Comparison of ENCODE assay signal across 11 cellular contexts in genomic region chr7:130144632-130145171, GRCh38.
DNase-seq lines count a peak whose midpoint lies in the region; ATAC-seq, FAIRE-seq and TF ChIP-seq lines count a peak whose summit lies in the region.
"Had no signal": no experiment of that assay in that cellular context is flagged by ENCODE, and none has a peak within 500 bp of the region (broad histone marks: within the 10 kb centered on the region; RNA-seq: fewer than 3 reads in every experiment).

No MANE protein-coding gene starts in this region.

- no peak overlapping the region for H3K27ac ChIP-seq in H1 (ENCODE audit: low read depth, low read length)
- no peak overlapping the region for H3K27ac ChIP-seq in neural progenitor cell
- no peak overlapping the region for H3K27ac ChIP-seq in esophagus squamous epithelium

- ATAC-seq in GM19351 (IDR thresholded peaks at IDR 0.05; ENCODE audit: unreplicated experiment) = no peak

- POLR2A ChIA-PET in H1 (lab: Charles Lee; ENCODE audit: partially characterized antibody) = no interaction called here

- no peak overlapping the region for H4K91ac ChIP-seq in H1 (replicated peaks; ENCODE audit: insufficient read length, low read length)

- no peak overlapping the region for H3K4ac ChIP-seq in H1 (replicated peaks; ENCODE audit: insufficient read length, low read depth, low read length)

- whole genome bisulfite sequencing in H1 (ENCODE audit: extremely low coverage in 1 of 2, insufficient coverage in 1 of 2, insufficient read length in 1 of 2, insufficient replicate concordance in 2 of 2, low coverage in 1 of 2, low lambda C conversion rate in 2 of 2, missing lambda C conversion rate in 1 of 2), 2 experiments = 85% methylated on average over 9 of the region's 9 CpGs; no CpG with 5 or more reads in 1 of the 2 experiments
- WGBS in esophagus squamous epithelium, 2 donors = 54 to 66% methylated on average over 9 of the region's 9 CpGs

- no peak overlapping the region for H3K56ac ChIP-seq in H1 (replicated peaks; ENCODE audit: insufficient read length, low read depth, low read length)

- TF ChIP-seq CTCF in H1 (IDR thresholded peaks at IDR 0.05; ENCODE audit: control extremely low read depth in 1 of 3, insufficient read depth in 1 of 3, low read depth in 1 of 3, low read length in 3 of 3) = no peak
- no peak for TF ChIP-seq CTCF in neural progenitor cell (IDR thresholded peaks at IDR 0.05)
- TF ChIP-seq CTCF in esophagus squamous epithelium (IDR thresholded peaks at IDR 0.05) = no peak

- no peaks in the 10 kb centered on the region for H3K9me3 ChIP-seq in H1 (ENCODE audit: insufficient read depth in 2 of 2, low read depth in 1 of 2, low read length in 1 of 2)
- H3K9me3 ChIP-seq in neural progenitor cell (ENCODE audit: low read depth) = no peaks in the 10 kb centered on the region
- no peaks in the 10 kb centered on the region for H3K9me3 ChIP-seq in esophagus squamous epithelium

- H3K79me1 ChIP-seq in H1 (ENCODE audit: low read depth, low read length) = no peaks in the 10 kb centered on the region

- H3K23me2 ChIP-seq in H1 (ENCODE audit: low read depth, low read length) = peaks cover 6% of the 10 kb centered on the region; the same call in 1 of the 2 replicates

- TF ChIP-seq POLR2A in H1 (IDR thresholded peaks at IDR 0.05; ENCODE audit: control extremely low read depth in 1 of 2, low read depth in 2 of 2, low read length in 2 of 2) (no peak), esophagus squamous epithelium (IDR thresholded peaks at IDR 0.05) (no peak)

- no peak overlapping the region for H4K8ac ChIP-seq in H1 (ENCODE audit: extremely low read depth, insufficient read depth, low read length)

- H2AK5ac ChIP-seq in H1 (ENCODE audit: low read depth, low read length) = no peak overlapping the region

- H3K4me2 ChIP-seq in H1 (ENCODE audit: insufficient read depth in 1 of 2, low read depth in 2 of 2, low read length in 2 of 2) (no peak overlapping the region), neural progenitor cell (no peak overlapping the region)

- H3F3A ChIP-seq in neural progenitor cell (ENCODE audit: low read depth) = peaks cover 22% of the 10 kb centered on the region

- H2BK15ac ChIP-seq in H1 (ENCODE audit: low read length) = 0 out of 2 replicates have a peak overlapping the region, but pooled peaks have one; percentile 46

- H3K4me1 Mint-ChIP-seq in neural progenitor cell = peaks cover 44% of the 10 kb centered on the region

- DNase-seq in COLO668 (lab: John Stamatoyannopoulos, UW; ENCODE audit: unreplicated experiment) = peak; percentile 19
- peak; percentile 76 for DNase-seq in NCI-H146 (lab: John Stamatoyannopoulos, UW)
- peak in 1 of 2 experiments; percentile 32 for DNase-seq in H1 (ENCODE audit: low read depth in 1 of 2, low spot score in 2 of 2)
- DNase-seq in neural progenitor cell (ENCODE audit: low spot score) = no peak
- no peak for DNase-seq in cerebellar nuclear complex (lab: John Stamatoyannopoulos, UW)
- DNase-seq in NK-92 (lab: John Stamatoyannopoulos, UW; ENCODE audit: unreplicated experiment) = no peak
- no peak for DNase-seq in esophagus squamous epithelium (lab: John Stamatoyannopoulos, UW)
- DNase-seq: stimulated activated naive CD4-positive, alpha-beta T cell treated with Interleukin-2 at 50 U/mL for 16 hours had no signal

- FAIRE-seq in H1 (lab: Jason Lieb, UNC) = no peak
- FAIRE-seq: keratinocyte had no signal

- H3K4me3 ChIP-seq in H1 (ENCODE audit: extremely low read depth in 1 of 4, insufficient read depth in 2 of 4, low read depth in 3 of 4, low read length in 4 of 4) (no peak overlapping the region), neural progenitor cell (no peak overlapping the region), esophagus squamous epithelium (no peak overlapping the region)
- H3K4me3 ChIP-seq: skin epidermis had no signal

- no peak overlapping the region for H3K4me3 Mint-ChIP-seq in neural progenitor cell

- peaks cover 13% of the 10 kb centered on the region for H3K27me3 Mint-ChIP-seq in neural progenitor cell (ENCODE audit: insufficient read depth, low read depth)

- no peaks in the 10 kb centered on the region for H4K20me1 ChIP-seq in H1 (replicated peaks in 1 of 2; ENCODE audit: control insufficient read depth in 1 of 2, insufficient read depth in 2 of 2, low read length in 2 of 2)
- H4K20me1 ChIP-seq in neural progenitor cell (ENCODE audit: low read depth) = no peaks in the 10 kb centered on the region

- CTCF ChIA-PET in H1 (lab: Charles Lee; ENCODE audit: partially characterized antibody) = no interaction called here

- H3K9ac ChIP-seq in H1 (replicated peaks in 1 of 4; ENCODE audit: extremely low read depth in 1 of 4, low read depth in 3 of 4, low read length in 3 of 4) (no peak overlapping the region), neural progenitor cell (no peak overlapping the region)

- no peak overlapping the region for H4K5ac ChIP-seq in H1 (ENCODE audit: insufficient read length, low read depth, low read length)

- H3K36me3 Mint-ChIP-seq in neural progenitor cell = no peaks in the 10 kb centered on the region

- no peak overlapping the region for H2BK120ac ChIP-seq in H1 (replicated peaks; ENCODE audit: low read depth, low read length)

- TF ChIP-seq RAD21 in H1 (IDR thresholded peaks at IDR 0.05 in 1 of 2, conservative IDR thresholded peaks at IDR 0.05 in 1 of 2; ENCODE audit: low read depth in 2 of 2, low read length in 2 of 2) = no peak

- peak overlapping the region; percentile 60 for H3K27ac Mint-ChIP-seq in neural progenitor cell

- H3K9me3 Mint-ChIP-seq in neural progenitor cell = no peaks in the 10 kb centered on the region

- H3K18ac ChIP-seq in H1 (ENCODE audit: extremely low read depth, low read length) = no peak overlapping the region

- H3K27me3 ChIP-seq in H1 (replicated peaks in 1 of 4; ENCODE audit: control insufficient read depth in 3 of 4, extremely low read depth in 1 of 4, insufficient read depth in 3 of 4, low read length in 3 of 4) (peaks cover 0 to 12% (median 6%) of the 10 kb centered on the region in 4 experiments; a peak in 5 of 7 replicates), neural progenitor cell (no peaks in the 10 kb centered on the region), esophagus squamous epithelium (no peaks in the 10 kb centered on the region)

- H2BK12ac ChIP-seq in H1 (ENCODE audit: low read depth, low read length) = no peak overlapping the region

- H3K79me2 ChIP-seq in H1 (ENCODE audit: control insufficient read depth in 1 of 2, insufficient read depth in 2 of 2, low read length in 2 of 2) (no peaks in the 10 kb centered on the region), neural progenitor cell (ENCODE audit: low read depth) (no peaks in the 10 kb centered on the region)

- no peak overlapping the region for H2BK20ac ChIP-seq in H1 (ENCODE audit: low read length)

- no peak overlapping the region for H3K14ac ChIP-seq in H1 (ENCODE audit: insufficient read length)

- H3K4me1 ChIP-seq in H1 (replicated peaks in 1 of 4; ENCODE audit: control insufficient read depth in 3 of 4, insufficient read depth in 4 of 4, low read length in 3 of 4) = peaks cover 0 to 15% (median 13%) of the 10 kb centered on the region in 4 experiments; a peak in 6 of 7 replicates
- peaks cover 25% of the 10 kb centered on the region for H3K4me1 ChIP-seq in neural progenitor cell
- peaks cover 2 to 24% (median 14%) of the 10 kb centered on the region in 3 donors for H3K4me1 ChIP-seq in esophagus squamous epithelium

- no peak overlapping the region for H3K23ac ChIP-seq in H1 (ENCODE audit: insufficient read length)

- intact Hi-C loops in esophagus squamous epithelium (cut with DNase I) = no loop called here

- H2AFZ ChIP-seq in H1 (ENCODE audit: low read length) (no peak overlapping the region), neural progenitor cell (replicated peaks) (no peak overlapping the region)

- H2BK5ac ChIP-seq in H1 (ENCODE audit: low read depth, low read length) = no peak overlapping the region

- no peaks in the 10 kb centered on the region for H3K36me3 ChIP-seq in H1 (ENCODE audit: control insufficient read depth in 2 of 4, insufficient read depth in 4 of 4, low read length in 3 of 4)
- H3K36me3 ChIP-seq in neural progenitor cell = no peaks in the 10 kb centered on the region
- H3K36me3 ChIP-seq in esophagus squamous epithelium = no peaks in the 10 kb centered on the region

- no peak for TF ChIP-seq EP300 in H1 (IDR thresholded peaks at IDR 0.05; ENCODE audit: borderline replicate concordance in 1 of 2, low read depth in 2 of 2, low read length in 2 of 2)

TF ChIP-seq in H1, 55 proteins besides CTCF, POLR2A, EP300 and RAD21 (continues in another document):
- no peak for TF ChIP-seq TCF12 (IDR thresholded peaks at IDR 0.05; ENCODE audit: low read depth, low read length)
- TF ChIP-seq ASH2L (IDR thresholded peaks at IDR 0.05; ENCODE audit: low read length) = no peak
- no peak for TF ChIP-seq NANOG (IDR thresholded peaks at IDR 0.05; ENCODE audit: insufficient read depth, low read depth, low read length, poor library complexity, severe bottlenecking)
- no peak for TF ChIP-seq POLR2AphosphoS5 (IDR thresholded peaks at IDR 0.05; ENCODE audit: low read depth, low read length)
- no peak for TF ChIP-seq SIN3A (conservative IDR thresholded peaks at IDR 0.05 in 1 of 2, IDR thresholded peaks at IDR 0.05 in 1 of 2; ENCODE audit: low read depth in 1 of 2, low read length in 2 of 2)
- no peak for TF ChIP-seq SAP30 (IDR thresholded peaks at IDR 0.05; ENCODE audit: insufficient read depth, insufficient replicate concordance, low read length)
- TF ChIP-seq POU5F1 (IDR thresholded peaks at IDR 0.05; ENCODE audit: low read depth, low read length) = no peak
- TF ChIP-seq E2F6 (IDR thresholded peaks at IDR 0.05) = no peak
- TF ChIP-seq SRF (IDR thresholded peaks at IDR 0.05; ENCODE audit: low read depth, low read length) = no peak
- TF ChIP-seq KDM5A (IDR thresholded peaks at IDR 0.05; ENCODE audit: low read length) = no peak
- no peak for TF ChIP-seq RXRA (IDR thresholded peaks at IDR 0.05; ENCODE audit: insufficient read depth, low read depth, low read length)
- TF ChIP-seq KDM4A (IDR thresholded peaks at IDR 0.05; ENCODE audit: low read depth, low read length, severe bottlenecking) = no peak
- TF ChIP-seq GTF2F1 (IDR thresholded peaks at IDR 0.05; ENCODE audit: borderline replicate concordance, low read depth, low read length) = no peak
- TF ChIP-seq RFX5 (IDR thresholded peaks at IDR 0.05; ENCODE audit: borderline replicate concordance, low read depth, low read length) = no peak
- no peak for TF ChIP-seq SIRT6 (IDR thresholded peaks at IDR 0.05; ENCODE audit: low read length)
- TF ChIP-seq TAF1 (IDR thresholded peaks at IDR 0.05; ENCODE audit: low read depth, low read length) = no peak
- TF ChIP-seq GABPA (IDR thresholded peaks at IDR 0.05; ENCODE audit: borderline replicate concordance, insufficient read depth, low read length) = no peak
- no peak for TF ChIP-seq FOSL1 (IDR thresholded peaks at IDR 0.05; ENCODE audit: insufficient read depth, low read depth, low read length)

Comparison
In these comparisons a context has a peak if more than half of its experiments do, and no peak if none do; other contexts are left out.
1. DNase-seq: peak in COLO668 (single experiment) and NCI-H146 (single experiment); none in neural progenitor cell (single experiment), cerebellar nuclear complex (0 of 2), NK-92 (single experiment) and esophagus squamous epithelium (single experiment).